Comparison of ENCODE assay signal across 21 cellular contexts in genomic region chr17:4931974-4932373, GRCh38. TPM values are rescaled to one million over a fixed set of nuclear protein-coding genes. Genes with fewer than 3 reads are reported as not detected.
DNase-seq lines count a peak whose midpoint lies in the region; ATAC-seq and TF ChIP-seq lines count a peak whose summit lies in the region.
"Had no signal": no experiment of that assay in that cellular context is flagged by ENCODE, and none has a peak within 500 bp of the region (broad histone marks: within the 10 kb centered on the region; RNA-seq: fewer than 3 reads in every experiment).

Gene GP1BA (plus strand): TSS chr17:4932277. CDS start chr17:4932605, 328 bp downstream.

- no peak within 1 kb of the TSS for H3K4me3 Mint-ChIP-seq in activated naive CD8-positive, alpha-beta T cell treated with anti-CD3 and anti-CD28 coated beads for 36 hours
- no peak within 1 kb of the TSS for H3K4me3 Mint-ChIP-seq in activated naive CD8-positive, alpha-beta T cell treated with anti-CD3 and anti-CD28 coated beads, Interleukin-2, amount 50 U/mL, for 24 hours
- peak within 1 kb of the TSS; percentile 13 for H3K4me3 Mint-ChIP-seq in endothelial cell (ENCODE audit: unreplicated experiment)
- no peak within 1 kb of the TSS for H3K4me3 Mint-ChIP-seq in stimulated activated naive CD8-positive, alpha-beta T cell treated with anti-CD3 and anti-CD28 coated beads, Interleukin-15, amount 100 ng/mL, for 72 hours
- H3K4me3 Mint-ChIP-seq: activated CD4-positive, alpha-beta memory T cell treated with anti-CD3 and anti-CD28 coated beads, Interleukin-2, amount 10 ng/mL, durations not matched to agents 7 days and 5 days; activated T-cell treated with anti-CD3 and anti-CD28 coated beads, Interleukin-2, amount 50 U/mL, for 24 hours had no signal

- H3K9me3 Mint-ChIP-seq in activated naive CD8-positive, alpha-beta T cell treated with anti-CD3 and anti-CD28 coated beads for 36 hours = no peaks in the 10 kb centered on the region
- no peaks in the 10 kb centered on the region for H3K9me3 Mint-ChIP-seq in activated naive CD8-positive, alpha-beta T cell treated with anti-CD3 and anti-CD28 coated beads, Interleukin-2, amount 50 U/mL, for 24 hours
- H3K9me3 Mint-ChIP-seq in endothelial cell (ENCODE audit: unreplicated experiment) = no peaks in the 10 kb centered on the region
- no peaks in the 10 kb centered on the region for H3K9me3 Mint-ChIP-seq in stimulated activated naive CD8-positive, alpha-beta T cell treated with anti-CD3 and anti-CD28 coated beads, Interleukin-15, amount 100 ng/mL, for 72 hours
- H3K9me3 Mint-ChIP-seq: activated CD4-positive, alpha-beta memory T cell treated with anti-CD3 and anti-CD28 coated beads, Interleukin-2, amount 10 ng/mL, durations not matched to agents 7 days and 5 days; activated naive CD4-positive, alpha-beta T cell treated with anti-CD3 and anti-CD28 coated beads, Interleukin-2, amount 50 U/mL, for 24 hours; activated T-cell treated with anti-CD3 and anti-CD28 coated beads, Interleukin-2, amount 50 U/mL, for 24 hours had no signal

- ATAC-seq in activated naive CD8-positive, alpha-beta T cell treated with anti-CD3 and anti-CD28 coated beads, Interleukin-2, amount 50 U/mL, for 24 hours = no peak
- no peak for ATAC-seq in stimulated activated naive CD8-positive, alpha-beta T cell treated with anti-CD3 and anti-CD28 coated beads, Interleukin-15, amount 100 ng/mL, for 72 hours
- ATAC-seq: left lung, upper lobe of right lung had no signal

- no peak for TF ChIP-seq CTCF in endothelial cell (IDR thresholded peaks at IDR 0.05; ENCODE audit: unreplicated experiment)

- H3K4me1 Mint-ChIP-seq in activated naive CD8-positive, alpha-beta T cell treated with anti-CD3 and anti-CD28 coated beads for 36 hours = peaks cover 22% of the 10 kb centered on the region
- H3K4me1 Mint-ChIP-seq in activated naive CD8-positive, alpha-beta T cell treated with anti-CD3 and anti-CD28 coated beads, Interleukin-2, amount 50 U/mL, for 24 hours = peaks cover 20% of the 10 kb centered on the region
- H3K4me1 Mint-ChIP-seq in endothelial cell (ENCODE audit: unreplicated experiment) = peaks cover 19% of the 10 kb centered on the region
- H3K4me1 Mint-ChIP-seq in stimulated activated naive CD8-positive, alpha-beta T cell treated with anti-CD3 and anti-CD28 coated beads, Interleukin-15, amount 100 ng/mL, for 72 hours = peaks cover 47% of the 10 kb centered on the region

- DNase-seq in activated naive CD8-positive, alpha-beta T cell treated with anti-CD3 and anti-CD28 coated beads for 36 hours = no peak
- DNase-seq in activated naive CD8-positive, alpha-beta T cell treated with anti-CD3 and anti-CD28 coated beads, Interleukin-2, amount 50 U/mL, for 24 hours = no peak
- DNase-seq in RPMI7951 (ENCODE audit: low read depth) = peak; percentile 60
- DNase-seq in endothelial cell (ENCODE audit: low spot score) = no peak
- no peak for DNase-seq in stimulated activated naive CD8-positive, alpha-beta T cell treated with anti-CD3 and anti-CD28 coated beads, Interleukin-15, amount 100 ng/mL, for 72 hours
- no peak for DNase-seq in activated gamma-delta T cell (lab: John Stamatoyannopoulos, UW)
- DNase-seq in NCI-H345 treated with DMSO at 0.1 percent for 48 hours (lab: John Stamatoyannopoulos, UW; ENCODE audit: unreplicated experiment) = no peak
- DNase-seq in NCI-H2107 (lab: John Stamatoyannopoulos, UW) = no peak
- DNase-seq: activated CD4-positive, alpha-beta memory T cell treated with anti-CD3 and anti-CD28 coated beads, Interleukin-2, amount 10 ng/mL, durations not matched to agents 7 days and 5 days; activated T-cell treated with anti-CD3 and anti-CD28 coated beads, Interleukin-2, amount 50 U/mL, for 24 hours; brain microvascular endothelial cell; foreskin melanocyte; NCI-H1436; NCI-H82; nucleus accumbens; upper lobe of right lung had no signal

- peak within 1 kb of the TSS; percentile 23 for H3K27ac Mint-ChIP-seq in activated naive CD8-positive, alpha-beta T cell treated with anti-CD3 and anti-CD28 coated beads for 36 hours
- no peak within 1 kb of the TSS for H3K27ac Mint-ChIP-seq in activated naive CD8-positive, alpha-beta T cell treated with anti-CD3 and anti-CD28 coated beads, Interleukin-2, amount 50 U/mL, for 24 hours
- H3K27ac Mint-ChIP-seq in endothelial cell (ENCODE audit: unreplicated experiment) = peak within 1 kb of the TSS; percentile 30
- peak within 1 kb of the TSS; percentile 43 to 84 for H3K27ac Mint-ChIP-seq in stimulated activated naive CD8-positive, alpha-beta T cell treated with anti-CD3 and anti-CD28 coated beads, Interleukin-15, amount 100 ng/mL, for 72 hours
- H3K27ac Mint-ChIP-seq: activated T-cell treated with anti-CD3 and anti-CD28 coated beads, Interleukin-2, amount 50 U/mL, for 24 hours had no signal

- peaks cover 10% of the 10 kb centered on the region for H3K27me3 Mint-ChIP-seq in activated naive CD8-positive, alpha-beta T cell treated with anti-CD3 and anti-CD28 coated beads for 36 hours
- H3K27me3 Mint-ChIP-seq in activated naive CD8-positive, alpha-beta T cell treated with anti-CD3 and anti-CD28 coated beads, Interleukin-2, amount 50 U/mL, for 24 hours = no peaks in the 10 kb centered on the region
- H3K27me3 Mint-ChIP-seq in endothelial cell (ENCODE audit: unreplicated experiment) = peaks cover 12% of the 10 kb centered on the region
- peaks cover 20% of the 10 kb centered on the region for H3K27me3 Mint-ChIP-seq in stimulated activated naive CD8-positive, alpha-beta T cell treated with anti-CD3 and anti-CD28 coated beads, Interleukin-15, amount 100 ng/mL, for 72 hours
- H3K27me3 Mint-ChIP-seq: activated CD4-positive, alpha-beta memory T cell treated with anti-CD3 and anti-CD28 coated beads, Interleukin-2, amount 10 ng/mL, durations not matched to agents 7 days and 5 days; activated naive CD4-positive, alpha-beta T cell treated with anti-CD3 and anti-CD28 coated beads, Interleukin-2, amount 50 U/mL, for 24 hours; activated T-cell treated with anti-CD3 and anti-CD28 coated beads, Interleukin-2, amount 50 U/mL, for 24 hours had no signal

- peaks cover 10% of the 10 kb centered on the region for H3K36me3 Mint-ChIP-seq in activated naive CD8-positive, alpha-beta T cell treated with anti-CD3 and anti-CD28 coated beads for 36 hours
- peaks cover 15% of the 10 kb centered on the region for H3K36me3 Mint-ChIP-seq in activated naive CD8-positive, alpha-beta T cell treated with anti-CD3 and anti-CD28 coated beads, Interleukin-2, amount 50 U/mL, for 24 hours (ENCODE audit: low read depth)
- H3K36me3 Mint-ChIP-seq in endothelial cell (ENCODE audit: low read depth, unreplicated experiment) = peaks cover 23% of the 10 kb centered on the region
- H3K36me3 Mint-ChIP-seq: activated naive CD4-positive, alpha-beta T cell treated with anti-CD3 and anti-CD28 coated beads, Interleukin-2, amount 50 U/mL, for 24 hours had no signal

RNA-seq across cellular contexts. Expression of gene GP1BA, which starts in this region (rescaled TPM):
- not detected for total RNA-seq in activated naive CD8-positive, alpha-beta T cell treated with anti-CD3 and anti-CD28 coated beads for 36 hours
- total RNA-seq in RPMI7951 (2014; rRNA removed; shearing (Covaris generic)) = not detected in 2 replicates
- total RNA-seq in endothelial cell (ENCODE audit: unreplicated experiment) = 1.3 TPM
- total RNA-seq: activated CD4-positive, alpha-beta memory T cell treated with anti-CD3 and anti-CD28 coated beads, Interleukin-2, amount 10 ng/mL, durations not matched to agents 7 days and 5 days; dermis microvascular lymphatic vessel endothelial cell; epithelial cell of proximal tubule; right atrium auricular region had no signal

Comparison
In these comparisons a context has a peak if more than half of its experiments do, and no peak if none do; other contexts are left out.
1. Peak in DNase-seq in RPMI7951; RNA of the gene not detected or under 1 TPM.